In the genomic region with DNA sequence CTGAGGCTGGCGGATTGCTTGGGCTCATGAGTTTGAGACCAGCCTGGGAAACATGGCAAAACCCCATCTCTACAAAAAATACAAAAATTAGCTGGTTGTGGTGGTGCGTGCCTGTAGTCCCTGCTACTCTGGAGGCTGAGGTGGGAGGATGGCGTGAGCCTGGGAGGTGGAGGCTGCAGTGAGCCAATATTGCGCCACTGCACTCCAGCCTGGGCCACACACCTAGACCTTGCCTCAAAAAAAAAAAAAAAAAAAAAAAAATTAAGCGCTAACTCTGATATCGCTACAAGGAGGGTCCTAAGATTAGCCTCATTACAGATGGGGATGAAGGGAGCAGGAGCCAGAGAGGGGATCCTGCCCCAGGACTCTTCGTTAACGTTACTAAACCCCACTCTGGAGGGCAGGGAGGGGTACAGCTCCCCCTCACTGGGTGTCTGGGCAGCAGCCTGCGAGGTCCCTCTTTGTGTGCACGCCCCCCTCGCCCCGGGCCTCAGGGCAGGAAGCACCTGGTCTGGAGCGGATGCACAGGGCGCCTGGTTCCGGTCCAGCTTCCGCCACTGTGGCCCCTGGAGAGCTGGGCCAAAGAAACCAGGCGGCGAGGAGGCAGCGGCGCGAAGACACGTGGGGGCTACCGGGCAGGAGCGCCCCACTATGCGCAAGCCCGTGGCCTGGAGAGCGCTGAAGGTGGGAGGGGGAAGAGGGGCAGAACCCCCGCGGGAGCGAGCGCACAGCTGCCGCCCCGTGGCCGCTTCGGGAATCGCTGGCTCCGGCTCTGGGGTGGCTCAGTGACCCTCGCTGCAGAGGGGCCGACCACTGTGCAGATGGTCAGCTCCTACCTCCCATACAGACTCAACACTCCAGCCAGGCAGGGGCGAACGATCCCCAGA, we compare ENCODE assay signal across 1 cellular context.
A peak's percentile ranks its signal among the peaks of the same experiment; 100 is the strongest.
TF ChIP-seq lines count a peak whose summit lies in the region.

No MANE protein-coding gene starts in this region.

TF ChIP-seq in K562, 482 proteins besides CTCF, POLR2A, EP300 and RAD21 (continued from another document and continues in another):
- TF ChIP-seq, protein P1, sequence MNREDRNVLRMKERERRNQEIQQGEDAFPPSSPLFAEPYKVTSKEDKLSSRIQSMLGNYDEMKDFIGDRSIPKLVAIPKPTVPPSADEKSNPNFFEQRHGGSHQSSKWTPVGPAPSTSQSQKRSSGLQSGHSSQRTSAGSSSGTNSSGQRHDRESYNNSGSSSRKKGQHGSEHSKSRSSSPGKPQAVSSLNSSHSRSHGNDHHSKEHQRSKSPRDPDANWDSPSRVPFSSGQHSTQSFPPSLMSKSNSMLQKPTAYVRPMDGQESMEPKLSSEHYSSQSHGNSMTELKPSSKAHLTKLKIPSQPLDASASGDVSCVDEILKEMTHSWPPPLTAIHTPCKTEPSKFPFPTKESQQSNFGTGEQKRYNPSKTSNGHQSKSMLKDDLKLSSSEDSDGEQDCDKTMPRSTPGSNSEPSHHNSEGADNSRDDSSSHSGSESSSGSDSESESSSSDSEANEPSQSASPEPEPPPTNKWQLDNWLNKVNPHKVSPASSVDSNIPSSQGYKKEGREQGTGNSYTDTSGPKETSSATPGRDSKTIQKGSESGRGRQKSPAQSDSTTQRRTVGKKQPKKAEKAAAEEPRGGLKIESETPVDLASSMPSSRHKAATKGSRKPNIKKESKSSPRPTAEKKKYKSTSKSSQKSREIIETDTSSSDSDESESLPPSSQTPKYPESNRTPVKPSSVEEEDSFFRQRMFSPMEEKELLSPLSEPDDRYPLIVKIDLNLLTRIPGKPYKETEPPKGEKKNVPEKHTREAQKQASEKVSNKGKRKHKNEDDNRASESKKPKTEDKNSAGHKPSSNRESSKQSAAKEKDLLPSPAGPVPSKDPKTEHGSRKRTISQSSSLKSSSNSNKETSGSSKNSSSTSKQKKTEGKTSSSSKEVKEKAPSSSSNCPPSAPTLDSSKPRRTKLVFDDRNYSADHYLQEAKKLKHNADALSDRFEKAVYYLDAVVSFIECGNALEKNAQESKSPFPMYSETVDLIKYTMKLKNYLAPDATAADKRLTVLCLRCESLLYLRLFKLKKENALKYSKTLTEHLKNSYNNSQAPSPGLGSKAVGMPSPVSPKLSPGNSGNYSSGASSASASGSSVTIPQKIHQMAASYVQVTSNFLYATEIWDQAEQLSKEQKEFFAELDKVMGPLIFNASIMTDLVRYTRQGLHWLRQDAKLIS (CRISPR knock-in tag; IDR thresholded peaks at IDR 0.05), result 0 out of 2 replicates have a peak, but pooled peaks have one; percentile 20
- TF ChIP-seq POLR2G (IDR thresholded peaks at IDR 0.05; ENCODE audit: low read depth, low read length) (peak; percentile 74), SRF (CRISPR knock-in tag; IDR thresholded peaks at IDR 0.05) (no peak), MED1 (CRISPR knock-in tag; IDR thresholded peaks at IDR 0.05; ENCODE audit: borderline replicate concordance) (no peak), CBFA2T2 (conservative IDR thresholded peaks at IDR 0.05) (peak; percentile 19; the same call in 1 of the 2 replicates), WHSC1 (IDR thresholded peaks at IDR 0.05; ENCODE audit: low read length) (no peak), SRSF1 (IDR thresholded peaks at IDR 0.05; ENCODE audit: low read depth, low read length) (no peak), KAT7 (CRISPR knock-in tag; IDR thresholded peaks at IDR 0.05; ENCODE audit: borderline replicate concordance) (0 out of 2 replicates have a peak, but pooled peaks have one; percentile 60), ZNF124 (CRISPR knock-in tag; IDR thresholded peaks at IDR 0.05) (no peak), HNRNPK (IDR thresholded peaks at IDR 0.05; ENCODE audit: low read depth, low read length, poor library complexity, severe bottlenecking) (no peak), FOXA3 (CRISPR knock-in tag; conservative IDR thresholded peaks at IDR 0.05 in 1 of 2, IDR thresholded peaks at IDR 0.05 in 1 of 2) (no peak), SAFB2 (IDR thresholded peaks at IDR 0.05; ENCODE audit: borderline replicate concordance, low read depth, low read length, severe bottlenecking) (no peak), LCOR (CRISPR knock-in tag; IDR thresholded peaks at IDR 0.05) (0 out of 2 replicates have a peak, but pooled peaks have one; percentile 21), COPS2 (conservative IDR thresholded peaks at IDR 0.05) (no peak), ERF (CRISPR knock-in tag; IDR thresholded peaks at IDR 0.05) (peak; percentile 93), ZNF212 (CRISPR knock-in tag; IDR thresholded peaks at IDR 0.05) (peak; percentile 16; the same call in 1 of the 2 replicates), ZBTB5 (IDR thresholded peaks at IDR 0.05) (no peak), POLR2B (IDR thresholded peaks at IDR 0.05; ENCODE audit: low read depth, partially characterized antibody) (no peak), HDAC1 (IDR thresholded peaks at IDR 0.05) (peak in 1 of 2 experiments; percentile 69; a peak in 2 of 4 replicates), BRF1 (IDR thresholded peaks at IDR 0.05; ENCODE audit: borderline replicate concordance, extremely low read depth, insufficient read length) (no peak), TOE1 (IDR thresholded peaks at IDR 0.05; ENCODE audit: borderline replicate concordance) (no peak), TOE1 (CRISPR knock-in tag; IDR thresholded peaks at IDR 0.05; ENCODE audit: borderline replicate concordance, low read depth) (no peak), PRPF4 (IDR thresholded peaks at IDR 0.05; ENCODE audit: insufficient read depth, low read depth, low read length, poor library complexity, severe bottlenecking) (no peak), SREBF1 (IDR thresholded peaks at IDR 0.05; ENCODE audit: borderline replicate concordance, low read depth, low read length) (no peak), ZNF696 (CRISPR knock-in tag; conservative IDR thresholded peaks at IDR 0.05) (no peak), NFIX (CRISPR knock-in tag; IDR thresholded peaks at IDR 0.05; ENCODE audit: low read depth) (no peak), MLX (CRISPR knock-in tag; conservative IDR thresholded peaks at IDR 0.05) (no peak), ARID3A (IDR thresholded peaks at IDR 0.05; ENCODE audit: borderline replicate concordance, low read depth, low read length) (no peak), KDM5B (IDR thresholded peaks at IDR 0.05; ENCODE audit: insufficient replicate concordance, low read depth, low read length) (no peak), GABPA (tag; conservative IDR thresholded peaks at IDR 0.05; ENCODE audit: low read depth) (peak; percentile 68), ZC3H11A (IDR thresholded peaks at IDR 0.05; ENCODE audit: low read depth, low read length) (no peak), CREB5 (CRISPR knock-in tag; IDR thresholded peaks at IDR 0.05) (no peak), ZNF668 (CRISPR knock-in tag; IDR thresholded peaks at IDR 0.05) (no peak), CHD1 (IDR thresholded peaks at IDR 0.05; ENCODE audit: low read length) (no peak)
- TF ChIP-seq, protein P2, sequence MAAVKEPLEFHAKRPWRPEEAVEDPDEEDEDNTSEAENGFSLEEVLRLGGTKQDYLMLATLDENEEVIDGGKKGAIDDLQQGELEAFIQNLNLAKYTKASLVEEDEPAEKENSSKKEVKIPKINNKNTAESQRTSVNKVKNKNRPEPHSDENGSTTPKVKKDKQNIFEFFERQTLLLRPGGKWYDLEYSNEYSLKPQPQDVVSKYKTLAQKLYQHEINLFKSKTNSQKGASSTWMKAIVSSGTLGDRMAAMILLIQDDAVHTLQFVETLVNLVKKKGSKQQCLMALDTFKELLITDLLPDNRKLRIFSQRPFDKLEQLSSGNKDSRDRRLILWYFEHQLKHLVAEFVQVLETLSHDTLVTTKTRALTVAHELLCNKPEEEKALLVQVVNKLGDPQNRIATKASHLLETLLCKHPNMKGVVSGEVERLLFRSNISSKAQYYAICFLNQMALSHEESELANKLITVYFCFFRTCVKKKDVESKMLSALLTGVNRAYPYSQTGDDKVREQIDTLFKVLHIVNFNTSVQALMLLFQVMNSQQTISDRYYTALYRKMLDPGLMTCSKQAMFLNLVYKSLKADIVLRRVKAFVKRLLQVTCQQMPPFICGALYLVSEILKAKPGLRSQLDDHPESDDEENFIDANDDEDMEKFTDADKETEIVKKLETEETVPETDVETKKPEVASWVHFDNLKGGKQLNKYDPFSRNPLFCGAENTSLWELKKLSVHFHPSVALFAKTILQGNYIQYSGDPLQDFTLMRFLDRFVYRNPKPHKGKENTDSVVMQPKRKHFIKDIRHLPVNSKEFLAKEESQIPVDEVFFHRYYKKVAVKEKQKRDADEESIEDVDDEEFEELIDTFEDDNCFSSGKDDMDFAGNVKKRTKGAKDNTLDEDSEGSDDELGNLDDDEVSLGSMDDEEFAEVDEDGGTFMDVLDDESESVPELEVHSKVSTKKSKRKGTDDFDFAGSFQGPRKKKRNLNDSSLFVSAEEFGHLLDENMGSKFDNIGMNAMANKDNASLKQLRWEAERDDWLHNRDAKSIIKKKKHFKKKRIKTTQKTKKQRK (IDR thresholded peaks at IDR 0.05; ENCODE audit: borderline replicate concordance, low read depth, low read length), result no peak
- TF ChIP-seq, protein P3, sequence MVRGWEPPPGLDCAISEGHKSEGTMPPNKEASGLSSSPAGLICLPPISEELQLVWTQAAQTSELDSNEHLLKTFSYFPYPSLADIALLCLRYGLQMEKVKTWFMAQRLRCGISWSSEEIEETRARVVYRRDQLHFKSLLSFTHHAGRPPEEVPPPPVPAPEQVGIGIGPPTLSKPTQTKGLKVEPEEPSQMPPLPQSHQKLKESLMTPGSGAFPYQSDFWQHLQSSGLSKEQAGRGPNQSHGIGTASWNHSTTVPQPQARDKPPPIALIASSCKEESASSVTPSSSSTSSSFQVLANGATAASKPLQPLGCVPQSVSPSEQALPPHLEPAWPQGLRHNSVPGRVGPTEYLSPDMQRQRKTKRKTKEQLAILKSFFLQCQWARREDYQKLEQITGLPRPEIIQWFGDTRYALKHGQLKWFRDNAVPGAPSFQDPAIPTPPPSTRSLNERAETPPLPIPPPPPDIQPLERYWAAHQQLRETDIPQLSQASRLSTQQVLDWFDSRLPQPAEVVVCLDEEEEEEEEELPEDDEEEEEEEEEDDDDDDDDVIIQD (CRISPR knock-in tag; IDR thresholded peaks at IDR 0.05), result no peak
- TF ChIP-seq, protein P4, sequence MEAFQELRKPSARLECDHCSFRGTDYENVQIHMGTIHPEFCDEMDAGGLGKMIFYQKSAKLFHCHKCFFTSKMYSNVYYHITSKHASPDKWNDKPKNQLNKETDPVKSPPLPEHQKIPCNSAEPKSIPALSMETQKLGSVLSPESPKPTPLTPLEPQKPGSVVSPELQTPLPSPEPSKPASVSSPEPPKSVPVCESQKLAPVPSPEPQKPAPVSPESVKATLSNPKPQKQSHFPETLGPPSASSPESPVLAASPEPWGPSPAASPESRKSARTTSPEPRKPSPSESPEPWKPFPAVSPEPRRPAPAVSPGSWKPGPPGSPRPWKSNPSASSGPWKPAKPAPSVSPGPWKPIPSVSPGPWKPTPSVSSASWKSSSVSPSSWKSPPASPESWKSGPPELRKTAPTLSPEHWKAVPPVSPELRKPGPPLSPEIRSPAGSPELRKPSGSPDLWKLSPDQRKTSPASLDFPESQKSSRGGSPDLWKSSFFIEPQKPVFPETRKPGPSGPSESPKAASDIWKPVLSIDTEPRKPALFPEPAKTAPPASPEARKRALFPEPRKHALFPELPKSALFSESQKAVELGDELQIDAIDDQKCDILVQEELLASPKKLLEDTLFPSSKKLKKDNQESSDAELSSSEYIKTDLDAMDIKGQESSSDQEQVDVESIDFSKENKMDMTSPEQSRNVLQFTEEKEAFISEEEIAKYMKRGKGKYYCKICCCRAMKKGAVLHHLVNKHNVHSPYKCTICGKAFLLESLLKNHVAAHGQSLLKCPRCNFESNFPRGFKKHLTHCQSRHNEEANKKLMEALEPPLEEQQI (IDR thresholded peaks at IDR 0.05), result no peak
- TF ChIP-seq, protein P5, sequence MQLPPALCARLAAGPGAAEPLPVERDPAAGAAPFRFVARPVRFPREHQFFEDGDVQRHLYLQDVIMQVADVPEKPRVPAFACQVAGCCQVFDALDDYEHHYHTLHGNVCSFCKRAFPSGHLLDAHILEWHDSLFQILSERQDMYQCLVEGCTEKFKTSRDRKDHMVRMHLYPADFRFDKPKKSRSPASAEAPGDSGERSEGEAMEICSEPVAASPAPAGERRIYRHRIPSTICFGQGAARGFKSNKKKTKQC (CRISPR knock-in tag; IDR thresholded peaks at IDR 0.05), result peak; percentile 38; the same call in 1 of the 2 replicates
- TF ChIP-seq, protein P6, sequence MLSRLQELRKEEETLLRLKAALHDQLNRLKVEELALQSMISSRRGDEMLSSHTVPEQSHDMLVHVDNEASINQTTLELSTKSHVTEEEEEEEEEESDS (CRISPR knock-in tag; IDR thresholded peaks at IDR 0.05), result no peak
